16 cellular contexts compared by ENCODE assay signal in the genomic region with DNA sequence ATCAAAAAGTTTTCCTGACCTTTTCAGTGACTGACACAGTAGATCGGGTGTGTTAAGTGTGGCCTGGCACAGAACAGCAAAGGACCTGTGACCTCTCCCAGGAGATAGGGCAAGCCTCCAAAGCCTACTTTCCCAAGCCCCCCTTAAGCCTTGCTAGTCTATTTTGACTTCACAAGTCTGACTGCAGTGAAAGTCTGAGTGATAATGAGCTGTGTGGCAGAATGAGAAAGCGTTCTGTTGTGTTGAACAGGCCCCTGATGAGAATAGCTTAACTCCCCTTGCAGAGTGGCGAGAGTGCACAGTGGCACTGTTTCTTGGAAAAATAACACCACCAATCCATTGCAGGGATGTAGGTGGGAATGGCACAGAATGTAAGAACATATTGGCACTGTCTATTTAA. TPM values are rescaled to one million over a fixed set of nuclear protein-coding genes. Genes with fewer than 3 reads are reported as not detected.
DNase-seq lines count a peak whose midpoint lies in the region; ATAC-seq and TF ChIP-seq lines count a peak whose summit lies in the region.
"Had no signal": no experiment of that assay in that cellular context is flagged by ENCODE, and none has a peak within 500 bp of the region (broad histone marks: within the 10 kb centered on the region; RNA-seq: fewer than 3 reads in every experiment).

No MANE protein-coding gene starts in this region.

- no peak overlapping the region for H3K4me2 ChIP-seq in GM23338

- H3K79me2 ChIP-seq in GM23338 (replicated peaks; ENCODE audit: insufficient read depth) = no peaks in the 10 kb centered on the region

- no peak for ATAC-seq in GM23338
- peak; percentile 47 for ATAC-seq in left ventricle myocardium superior
- ATAC-seq in HG03439 (IDR thresholded peaks at IDR 0.05; ENCODE audit: unreplicated experiment) = no peak
- no peak for ATAC-seq in CD8-positive, alpha-beta T cell
- ATAC-seq: HCT116 had no signal

- H4K20me1 ChIP-seq in GM23338 (replicated peaks; ENCODE audit: insufficient read depth) = no peaks in the 10 kb centered on the region

- H3K9me3 Mint-ChIP-seq in GM23338 = no peaks in the 10 kb centered on the region
- no peaks in the 10 kb centered on the region for H3K9me3 Mint-ChIP-seq in chondrocyte (ENCODE audit: low read depth)
- H3K9me3 Mint-ChIP-seq in CD8-positive, alpha-beta T cell = no peaks in the 10 kb centered on the region
- H3K9me3 Mint-ChIP-seq: CD4-positive, alpha-beta T cell had no signal

- H3K36me3 Mint-ChIP-seq in GM23338 (ENCODE audit: low read depth) = peaks cover 5% of the 10 kb centered on the region; the same call in 2 of the 3 replicates
- peaks cover 3% of the 10 kb centered on the region for H3K36me3 Mint-ChIP-seq in chondrocyte (ENCODE audit: low read depth)
- H3K36me3 Mint-ChIP-seq in CD8-positive, alpha-beta T cell = peaks cover 5% of the 10 kb centered on the region

- H3K27ac Mint-ChIP-seq in GM23338 = no peak overlapping the region
- H3K27ac Mint-ChIP-seq in chondrocyte (ENCODE audit: unreplicated experiment) = peak overlapping the region; percentile 52
- no peak overlapping the region for H3K27ac Mint-ChIP-seq in CD8-positive, alpha-beta T cell
- H3K27ac Mint-ChIP-seq: CD4-positive, alpha-beta T cell had no signal

- peaks cover 6% of the 10 kb centered on the region for H3K36me3 ChIP-seq in GM23338 (ENCODE audit: insufficient read depth)
- no peaks in the 10 kb centered on the region for H3K36me3 ChIP-seq in CD8-positive, alpha-beta T cell (ENCODE audit: insufficient read depth, low read length)
- H3K36me3 ChIP-seq: BE2C, MG63 had no signal

- H3K4me1 ChIP-seq in GM23338 (ENCODE audit: insufficient read depth) = no peaks in the 10 kb centered on the region
- no peaks in the 10 kb centered on the region for H3K4me1 ChIP-seq in CD8-positive, alpha-beta T cell (ENCODE audit: insufficient read depth, low read length)
- H3K4me1 ChIP-seq: BE2C had no signal

- H3K4me3 Mint-ChIP-seq in GM23338 = no peak overlapping the region
- H3K4me3 Mint-ChIP-seq in chondrocyte (ENCODE audit: unreplicated experiment) = no peak overlapping the region
- H3K4me3 Mint-ChIP-seq in CD8-positive, alpha-beta T cell = no peak overlapping the region
- H3K4me3 Mint-ChIP-seq: CD4-positive, alpha-beta T cell had no signal

- TF ChIP-seq CTCF in GM23338 (conservative IDR thresholded peaks at IDR 0.05; ENCODE audit: low read depth in 2 of 2) (no peak), chondrocyte (IDR thresholded peaks at IDR 0.05) (no peak)
- no peak for TF ChIP-seq CTCF in CD8-positive, alpha-beta T cell (IDR thresholded peaks at IDR 0.05)

- no peaks in the 10 kb centered on the region for H3K9me3 ChIP-seq in CD8-positive, alpha-beta T cell (ENCODE audit: low read length)
- H3K9me3 ChIP-seq: BE2C, MG63 had no signal

- no peaks in the 10 kb centered on the region for H3K9me2 ChIP-seq in GM23338 (ENCODE audit: insufficient read depth)

- intact Hi-C loops in left ventricle myocardium superior (cut with micrococcal nuclease) = no loop called here
- intact Hi-C loops in CD8-positive, alpha-beta T cell (cut with DNase I, micrococcal nuclease) = no loop called here

- H3F3A ChIP-seq in GM23338 (replicated peaks; ENCODE audit: low read depth) = no peaks in the 10 kb centered on the region

- H3K4me1 Mint-ChIP-seq in GM23338 (no peaks in the 10 kb centered on the region), chondrocyte (ENCODE audit: low read depth) (peaks cover 26% of the 10 kb centered on the region)
- no peaks in the 10 kb centered on the region for H3K4me1 Mint-ChIP-seq in CD8-positive, alpha-beta T cell (ENCODE audit: low read depth)

- CTCF ChIA-PET in CD8-positive, alpha-beta T cell (lab: Charles Lee) = no interaction called here

- H3K27me3 Mint-ChIP-seq in GM23338 (ENCODE audit: insufficient read depth, low read depth, poor library complexity) (peaks cover 4% of the 10 kb centered on the region), chondrocyte (ENCODE audit: low read depth) (no peaks in the 10 kb centered on the region)
- H3K27me3 Mint-ChIP-seq in CD8-positive, alpha-beta T cell (ENCODE audit: low read depth) = no peaks in the 10 kb centered on the region
- H3K27me3 Mint-ChIP-seq: CD4-positive, alpha-beta T cell had no signal

- POLR2A ChIA-PET in CD8-positive, alpha-beta T cell (lab: Charles Lee) = no interaction called here

- H3K27ac ChIP-seq in GM23338 (ENCODE audit: low read depth) = peak overlapping the region; percentile 45; the same call in 1 of the 2 replicates
- no peak overlapping the region for H3K27ac ChIP-seq in CD8-positive, alpha-beta T cell (ENCODE audit: low read depth, low read length)

- DNase-seq in GM23338 (ENCODE audit: low spot score) (no peak), chondrocyte (ENCODE audit: low spot score) (no peak), left ventricle myocardium superior (no peak), putamen (ENCODE audit: low spot score) (peak; percentile 20), cerebellum (ENCODE audit: low spot score) (no peak)
- no peak for DNase-seq in CD8-positive, alpha-beta T cell
- DNase-seq: BE2C; Calu3; CD4-positive, alpha-beta T cell; DMS79; Karpas-422; MG63; NCI-H1092 treated with DMSO at 0.1 percent for 48 hours; NCI-H510A treated with DMSO at 0.1 percent for 48 hours had no signal

- no peak overlapping the region; the same call in 1 of the 2 replicates for H2AFZ ChIP-seq in GM23338

- no peaks in the 10 kb centered on the region for H3K27me3 ChIP-seq in GM23338 (ENCODE audit: insufficient read depth)
- H3K27me3 ChIP-seq in CD8-positive, alpha-beta T cell (ENCODE audit: insufficient read depth, low read length) = no peaks in the 10 kb centered on the region
- H3K27me3 ChIP-seq: BE2C, MG63 had no signal

- no peak overlapping the region for H3K4me3 ChIP-seq in GM23338
- no peak overlapping the region for H3K4me3 ChIP-seq in CD8-positive, alpha-beta T cell (ENCODE audit: low read depth, low read length)
- H3K4me3 ChIP-seq: MG63 had no signal

TF ChIP-seq in GM23338, 12 proteins besides CTCF, POLR2A, EP300 and RAD21 (continues in another document):
- TF ChIP-seq CREB1 (CRISPR knock-in tag; IDR thresholded peaks at IDR 0.05; ENCODE audit: low read depth) (no peak), EZH2 (IDR thresholded peaks at IDR 0.05; ENCODE audit: low read depth, unreplicated experiment) (no peak), NANOG (IDR thresholded peaks at IDR 0.05; ENCODE audit: borderline replicate concordance) (no peak)
- TF ChIP-seq, protein P1, sequence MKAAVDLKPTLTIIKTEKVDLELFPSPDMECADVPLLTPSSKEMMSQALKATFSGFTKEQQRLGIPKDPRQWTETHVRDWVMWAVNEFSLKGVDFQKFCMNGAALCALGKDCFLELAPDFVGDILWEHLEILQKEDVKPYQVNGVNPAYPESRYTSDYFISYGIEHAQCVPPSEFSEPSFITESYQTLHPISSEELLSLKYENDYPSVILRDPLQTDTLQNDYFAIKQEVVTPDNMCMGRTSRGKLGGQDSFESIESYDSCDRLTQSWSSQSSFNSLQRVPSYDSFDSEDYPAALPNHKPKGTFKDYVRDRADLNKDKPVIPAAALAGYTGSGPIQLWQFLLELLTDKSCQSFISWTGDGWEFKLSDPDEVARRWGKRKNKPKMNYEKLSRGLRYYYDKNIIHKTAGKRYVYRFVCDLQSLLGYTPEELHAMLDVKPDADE (IDR thresholded peaks at IDR 0.05) = no peak
- TF ChIP-seq, protein P2, sequence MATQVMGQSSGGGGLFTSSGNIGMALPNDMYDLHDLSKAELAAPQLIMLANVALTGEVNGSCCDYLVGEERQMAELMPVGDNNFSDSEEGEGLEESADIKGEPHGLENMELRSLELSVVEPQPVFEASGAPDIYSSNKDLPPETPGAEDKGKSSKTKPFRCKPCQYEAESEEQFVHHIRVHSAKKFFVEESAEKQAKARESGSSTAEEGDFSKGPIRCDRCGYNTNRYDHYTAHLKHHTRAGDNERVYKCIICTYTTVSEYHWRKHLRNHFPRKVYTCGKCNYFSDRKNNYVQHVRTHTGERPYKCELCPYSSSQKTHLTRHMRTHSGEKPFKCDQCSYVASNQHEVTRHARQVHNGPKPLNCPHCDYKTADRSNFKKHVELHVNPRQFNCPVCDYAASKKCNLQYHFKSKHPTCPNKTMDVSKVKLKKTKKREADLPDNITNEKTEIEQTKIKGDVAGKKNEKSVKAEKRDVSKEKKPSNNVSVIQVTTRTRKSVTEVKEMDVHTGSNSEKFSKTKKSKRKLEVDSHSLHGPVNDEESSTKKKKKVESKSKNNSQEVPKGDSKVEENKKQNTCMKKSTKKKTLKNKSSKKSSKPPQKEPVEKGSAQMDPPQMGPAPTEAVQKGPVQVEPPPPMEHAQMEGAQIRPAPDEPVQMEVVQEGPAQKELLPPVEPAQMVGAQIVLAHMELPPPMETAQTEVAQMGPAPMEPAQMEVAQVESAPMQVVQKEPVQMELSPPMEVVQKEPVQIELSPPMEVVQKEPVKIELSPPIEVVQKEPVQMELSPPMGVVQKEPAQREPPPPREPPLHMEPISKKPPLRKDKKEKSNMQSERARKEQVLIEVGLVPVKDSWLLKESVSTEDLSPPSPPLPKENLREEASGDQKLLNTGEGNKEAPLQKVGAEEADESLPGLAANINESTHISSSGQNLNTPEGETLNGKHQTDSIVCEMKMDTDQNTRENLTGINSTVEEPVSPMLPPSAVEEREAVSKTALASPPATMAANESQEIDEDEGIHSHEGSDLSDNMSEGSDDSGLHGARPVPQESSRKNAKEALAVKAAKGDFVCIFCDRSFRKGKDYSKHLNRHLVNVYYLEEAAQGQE (IDR thresholded peaks at IDR 0.05; ENCODE audit: unreplicated experiment) = no peak

RNA-seq across cellular contexts. Expression of a gene that starts 32.8 kb away (rescaled TPM):
- 47.0 and 54.8 TPM in 2 replicates for total RNA-seq in GM23338 (2014; rRNA removed; shearing (Covaris generic))
- polyA plus RNA-seq in GM23338 (2016; fragmentation: Nextera tagmentation; extraction: Ambion mirVana) = 40.0 and 46.4 TPM in 2 replicates
- total RNA-seq in chondrocyte (7.6 to 9.4 TPM (median 8.2 TPM) in 3 replicates), left ventricle myocardium superior (17.0 TPM), cerebellum (57.8 TPM)
- total RNA-seq in CD8-positive, alpha-beta T cell = 10 to 100 TPM; 28.2 to 32.8 TPM
